Comparison of ENCODE assay signal across 8 cellular contexts in genomic region chr9:138149672-138150656, GRCh38.
DNase-seq lines count a peak whose midpoint lies in the region; ATAC-seq and TF ChIP-seq lines count a peak whose summit lies in the region.
"Not testable (repeated sequence)": the region's sequence is repeated elsewhere in the genome, so short reads cannot be mapped to it uniquely, and the experiment has no call there.

No MANE protein-coding gene starts in this region.

- peak overlapping the region; percentile 69 for H3K4me2 ChIP-seq in HCT116 (ENCODE audit: low read length)
- not testable (repeated sequence) for H3K4me2 ChIP-seq in PC-3 (ENCODE audit: low read length)

- not testable (repeated sequence) for H4K20me1 ChIP-seq in HCT116 (ENCODE audit: insufficient read depth); PC-3 (ENCODE audit: low read length)

- RAD21 ChIA-PET in HCT116 (lab: Charles Lee; ENCODE audit: low non-redundant PET in 1 of 2, low total read pairs in 2 of 2, uncharacterized antibody in 2 of 2, unreplicated experiment in 2 of 2): not testable (repeated sequence)

- H3K79me2 ChIP-seq in HCT116 (ENCODE audit: insufficient read depth, low read length); PC-3 (ENCODE audit: low read length): not testable (repeated sequence)

- not testable (repeated sequence) for H2AFZ ChIP-seq in HCT116 (ENCODE audit: low read depth, low read length, poor library complexity, severe bottlenecking); PC-3 (ENCODE audit: low read length)

- peak overlapping the region; percentile 45; the same call in 1 of the 2 replicates for H3K9ac ChIP-seq in HCT116 (ENCODE audit: low read length)
- not testable (repeated sequence) for H3K9ac ChIP-seq in PC-3 (ENCODE audit: low read length)

- not testable (repeated sequence) for DNase-seq in CD14-positive monocyte (ENCODE audit: low spot score); PC-3; central memory CD8-positive, alpha-beta T cell (ENCODE audit: low spot score in 2 of 2)
- DNase-seq in HCT116 (ENCODE audit: low read depth, low spot score): peak; percentile 27
- peak; percentile 69 for DNase-seq in activated T-cell treated with anti-CD3 and anti-CD28 coated beads, Interleukin-2, amount 50 U/mL, for 1 hour
- peak; percentile 37 for DNase-seq in left cardiac atrium
- DNase-seq in naive thymus-derived CD4-positive, alpha-beta T cell: peak in 8 of 9 donors; percentile 32 to 62 (median 50)
- peak; percentile 1 for DNase-seq in stimulated activated CD8-positive, alpha-beta memory T cell treated with anti-CD3 and anti-CD28 coated beads, Interleukin-4, amount 100 ng/mL, for 24 hours (ENCODE audit: low read depth)

- not testable (repeated sequence) for H3K36me3 ChIP-seq in HCT116 (ENCODE audit: control insufficient read depth in 1 of 2, insufficient read depth in 2 of 2, low read length in 2 of 2); PC-3 (ENCODE audit: low read depth, low read length); naive thymus-derived CD4-positive, alpha-beta T cell (ENCODE audit: control insufficient read depth in 2 of 3, insufficient read depth in 3 of 3, low read length in 3 of 3)

- not testable (repeated sequence) for H3K36me3 Mint-ChIP-seq in CD14-positive monocyte; central memory CD8-positive, alpha-beta T cell (ENCODE audit: insufficient read depth); naive thymus-derived CD4-positive, alpha-beta T cell

- peak; percentile 74 for TF ChIP-seq CTCF in CD14-positive monocyte (IDR thresholded peaks at IDR 0.05)
- peak; percentile 34 to 76 (median 52); a peak in 5 of 6 replicates for TF ChIP-seq CTCF in HCT116 (IDR thresholded peaks at IDR 0.05 in 2 of 3, conservative IDR thresholded peaks at IDR 0.05 in 1 of 3; ENCODE audit: borderline replicate concordance in 1 of 3, insufficient read depth in 1 of 3, low read depth in 2 of 3, low read length in 2 of 3)
- TF ChIP-seq CTCF in PC-3 (conservative IDR thresholded peaks at IDR 0.05; ENCODE audit: low read depth, low read length): peak; percentile 34; the same call in 1 of the 2 replicates

- peaks cover 13% of the 10 kb centered on the region for H3K4me1 Mint-ChIP-seq in CD14-positive monocyte
- not testable (repeated sequence) for H3K4me1 Mint-ChIP-seq in central memory CD8-positive, alpha-beta T cell; naive thymus-derived CD4-positive, alpha-beta T cell

- H3K27ac Mint-ChIP-seq in CD14-positive monocyte: peak overlapping the region in 2 of 7 donors; percentile 69 to 82
- not testable (repeated sequence) for H3K27ac Mint-ChIP-seq in central memory CD8-positive, alpha-beta T cell (ENCODE audit: low read depth)
- H3K27ac Mint-ChIP-seq in naive thymus-derived CD4-positive, alpha-beta T cell: peak overlapping the region in 2 of 9 donors; percentile 45 to 76

- peak; percentile 47 for TF ChIP-seq RAD21 in HCT116 (IDR thresholded peaks at IDR 0.05; ENCODE audit: low read depth)

- H3K9me2 ChIP-seq in HCT116 (ENCODE audit: insufficient read depth); PC-3 (replicated peaks; ENCODE audit: low read length): not testable (repeated sequence)

- not testable (repeated sequence) for BruUV-seq in HCT116 (replicated peaks; lab: Mats Ljungman, UMichigan); PC-3 (replicated peaks; lab: Mats Ljungman, UMichigan)

- peak overlapping the region; percentile 91 to 94 for H3K4me3 Mint-ChIP-seq in CD14-positive monocyte
- peak overlapping the region; percentile 50 for H3K4me3 Mint-ChIP-seq in central memory CD8-positive, alpha-beta T cell
- peak overlapping the region; percentile 50 to 87 (median 84) for H3K4me3 Mint-ChIP-seq in naive thymus-derived CD4-positive, alpha-beta T cell

- H3F3A ChIP-seq in PC-3 (ENCODE audit: low read length, unreplicated experiment): not testable (repeated sequence)

- intact Hi-C loops in CD14-positive monocyte (cut with micrococcal nuclease); HCT116 (cut with micrococcal nuclease); PC-3 (cut with micrococcal nuclease); left cardiac atrium (cut with DNase I); naive thymus-derived CD4-positive, alpha-beta T cell (cut with micrococcal nuclease): not testable (repeated sequence)

- H3K27me3 ChIP-seq in HCT116 (ENCODE audit: insufficient read depth, low read length); PC-3 (ENCODE audit: low read length); naive thymus-derived CD4-positive, alpha-beta T cell (ENCODE audit: control insufficient read depth in 2 of 2, insufficient read depth in 2 of 2, low read length in 2 of 2): not testable (repeated sequence)

- TF ChIP-seq POLR2A in HCT116 (IDR thresholded peaks at IDR 0.05; ENCODE audit: borderline replicate concordance, extremely low read depth, insufficient read depth, insufficient read length): not testable (repeated sequence)

- ATAC-seq in HCT116 (peak; percentile 81), left cardiac atrium (peak in 1 of 2 donors; percentile 44)
- not testable (repeated sequence) for ATAC-seq in PC-3; central memory CD8-positive, alpha-beta T cell (replicated peaks; ENCODE audit: extremely low read depth, poor library complexity, severe bottlenecking)
- ATAC-seq in naive thymus-derived CD4-positive, alpha-beta T cell: peak; percentile 57

- H3K4me3 ChIP-seq in HCT116 (replicated peaks in 1 of 2; ENCODE audit: low read depth in 1 of 2, low read length in 2 of 2): peak overlapping the region; percentile 46 to 56
- H3K4me3 ChIP-seq in PC-3 (ENCODE audit: low read length): not testable (repeated sequence)
- H3K4me3 ChIP-seq in naive thymus-derived CD4-positive, alpha-beta T cell (ENCODE audit: low read length): peak overlapping the region; percentile 47

- peaks cover 23 to 55% (median 43%) of the 10 kb centered on the region in 3 donors for H3K27me3 Mint-ChIP-seq in CD14-positive monocyte (ENCODE audit: low read depth in 3 of 3)
- peaks cover 13% of the 10 kb centered on the region for H3K27me3 Mint-ChIP-seq in central memory CD8-positive, alpha-beta T cell
- peaks cover 0 to 13% (median 9%) of the 10 kb centered on the region in 5 donors for H3K27me3 Mint-ChIP-seq in naive thymus-derived CD4-positive, alpha-beta T cell

- peak overlapping the region; percentile 48 for H3K27ac ChIP-seq in HCT116 (ENCODE audit: low read depth, low read length)
- H3K27ac ChIP-seq in PC-3 (ENCODE audit: low read length); naive thymus-derived CD4-positive, alpha-beta T cell (ENCODE audit: low read depth, low read length): not testable (repeated sequence)

- not testable (repeated sequence) for H3K9me3 Mint-ChIP-seq in CD14-positive monocyte; central memory CD8-positive, alpha-beta T cell; naive thymus-derived CD4-positive, alpha-beta T cell

- not testable (repeated sequence) for H3K9me3 ChIP-seq in HCT116 (ENCODE audit: control insufficient read depth in 1 of 2, insufficient read depth in 1 of 2, low read depth in 1 of 2, low read length in 2 of 2); PC-3 (ENCODE audit: low read length); naive thymus-derived CD4-positive, alpha-beta T cell (ENCODE audit: control insufficient read depth in 2 of 3, low read length in 3 of 3)

- CTCF ChIA-PET in HCT116 (lab: Charles Lee); PC-3 (lab: Charles Lee); naive thymus-derived CD4-positive, alpha-beta T cell (lab: Charles Lee): not testable (repeated sequence)

- H3K4me1 ChIP-seq in HCT116 (ENCODE audit: control insufficient read depth in 1 of 2, insufficient read depth in 2 of 2, low read length in 2 of 2); PC-3 (ENCODE audit: insufficient read depth, low read length); naive thymus-derived CD4-positive, alpha-beta T cell (ENCODE audit: control insufficient read depth in 2 of 2, insufficient read depth in 2 of 2, low read length in 2 of 2): not testable (repeated sequence)

- POLR2A ChIA-PET in HCT116 (lab: Charles Lee); PC-3 (lab: Charles Lee; ENCODE audit: unreplicated experiment); naive thymus-derived CD4-positive, alpha-beta T cell (lab: Charles Lee): not testable (repeated sequence)
